26 cellular contexts compared by ENCODE assay signal in genomic region chrX:86711531-86712180, GRCh38.
"Had no signal": no experiment of that assay in that cellular context is flagged by ENCODE, and none has a peak within 500 bp of the region (broad histone marks: within the 10 kb centered on the region; RNA-seq: fewer than 3 reads in every experiment).

No MANE protein-coding gene starts in this region.

- H3K4me1 ChIP-seq: body of pancreas, uterus had no signal

- H3K36me3 Mint-ChIP-seq: activated naive CD4-positive, alpha-beta T cell treated with anti-CD3 and anti-CD28 coated beads, Interleukin-2, amount 50 U/mL, for 72 hours; mesothelial cell of epicardium; naive B cell; stimulated activated effector memory CD8-positive, alpha-beta T cell treated with anti-CD3 and anti-CD28 coated beads, Interleukin-12 subunit alpha, Interleukin-12 subunit beta, amount 100 ng/mL, for 72 hours had no signal

- H3K27ac Mint-ChIP-seq: activated B cell treated with CpG ODN at 0.5 μM for 24 hours; activated CD8-positive, alpha-beta T cell treated with anti-CD3 and anti-CD28 coated beads, Interleukin-2, amount 10 ng/mL, durations not matched to agents 7 days and 5 days; activated naive CD4-positive, alpha-beta T cell treated with anti-CD3 and anti-CD28 coated beads, Interleukin-2, amount 50 U/mL, for 72 hours; activated T-cell treated with anti-CD3 and anti-CD28 coated beads, Interleukin-2, amount 50 U/mL, for 72 hours; mesothelial cell of epicardium; naive B cell; stimulated activated effector memory CD8-positive, alpha-beta T cell treated with anti-CD3 and anti-CD28 coated beads, Interleukin-12 subunit alpha, Interleukin-12 subunit beta, amount 100 ng/mL, for 72 hours; stimulated activated naive CD8-positive, alpha-beta T cell treated with anti-CD3 and anti-CD28 coated beads, Interleukin-15, Interleukin-2, amounts not matched to agents 100 ng/mL and 50 ng/mL, for 24 hours had no signal

- DNase-seq: activated B cell treated with CpG ODN at 0.5 μM for 24 hours; activated CD4-positive, alpha-beta T cell treated with anti-CD3 and anti-CD28 coated beads, Interleukin-2, amount 50 U/mL, for 1 hour; activated CD8-positive, alpha-beta T cell treated with anti-CD3 and anti-CD28 coated beads, Interleukin-2, amount 10 ng/mL, durations not matched to agents 7 days and 5 days; activated naive CD4-positive, alpha-beta T cell; activated T-cell treated with anti-CD3 and anti-CD28 coated beads for 4 hours; activated T-cell treated with anti-CD3 and anti-CD28 coated beads, Interleukin-2, amount 50 U/mL, for 72 hours; body of pancreas; dermis blood vessel endothelial cell; effector CD4-positive, alpha-beta T cell; islet precursor cell; left cardiac atrium; naive B cell; ovary; stimulated activated CD4-positive, alpha-beta T cell treated with anti-CD3 and anti-CD28 coated beads, Interleukin-12 subunit alpha, Interleukin-12 subunit beta, amount 100 ng/mL, for 4 hours; stimulated activated CD4-positive, alpha-beta T cell treated with anti-CD3 and anti-CD28 coated beads, Interleukin-4, amount 100 ng/mL, for 24 hours; trophoblast cell; uterus had no signal

- H3K27me3 ChIP-seq: body of pancreas, ovary, uterus had no signal

- H3K9me3 ChIP-seq: body of pancreas, ovary, thoracic aorta, uterus had no signal

- ATAC-seq: activated CD8-positive, alpha-beta T cell treated with anti-CD3 and anti-CD28 coated beads, Interleukin-2, amount 10 ng/mL, durations not matched to agents 7 days and 5 days; activated naive CD4-positive, alpha-beta T cell treated with anti-CD3 and anti-CD28 coated beads, Interleukin-2, amount 50 U/mL, for 72 hours; activated T-cell treated with anti-CD3 and anti-CD28 coated beads, Interleukin-2, amount 50 U/mL, for 72 hours; body of pancreas; left cardiac atrium; sciatic nerve; stimulated activated effector memory CD8-positive, alpha-beta T cell treated with anti-CD3 and anti-CD28 coated beads, Interleukin-12 subunit alpha, Interleukin-12 subunit beta, amount 100 ng/mL, for 72 hours had no signal

- H3K27me3 Mint-ChIP-seq: activated B cell treated with CpG ODN at 0.5 μM for 24 hours; naive B cell; progenitor cell of endocrine pancreas; stimulated activated naive CD8-positive, alpha-beta T cell treated with anti-CD3 and anti-CD28 coated beads, Interleukin-15, Interleukin-2, amounts not matched to agents 100 ng/mL and 50 ng/mL, for 24 hours had no signal

- H3K4me3 Mint-ChIP-seq: activated B cell treated with CpG ODN at 0.5 μM for 24 hours; activated CD8-positive, alpha-beta T cell treated with anti-CD3 and anti-CD28 coated beads, Interleukin-2, amount 10 ng/mL, durations not matched to agents 7 days and 5 days; activated T-cell treated with anti-CD3 and anti-CD28 coated beads, Interleukin-2, amount 50 U/mL, for 72 hours; mesothelial cell of epicardium; naive B cell; stimulated activated effector memory CD8-positive, alpha-beta T cell treated with anti-CD3 and anti-CD28 coated beads, Interleukin-12 subunit alpha, Interleukin-12 subunit beta, amount 100 ng/mL, for 72 hours; stimulated activated naive CD8-positive, alpha-beta T cell treated with anti-CD3 and anti-CD28 coated beads, Interleukin-15, Interleukin-2, amounts not matched to agents 100 ng/mL and 50 ng/mL, for 24 hours had no signal

- FAIRE-seq: frontal cortex had no signal

- H3K9me3 Mint-ChIP-seq: activated B cell treated with CpG ODN at 0.5 μM for 24 hours; mesothelial cell of epicardium; stimulated activated naive CD8-positive, alpha-beta T cell treated with anti-CD3 and anti-CD28 coated beads, Interleukin-15, Interleukin-2, amounts not matched to agents 100 ng/mL and 50 ng/mL, for 24 hours had no signal

- H3K27ac ChIP-seq: body of pancreas, ovary, skin epidermis, thoracic aorta, uterus had no signal

- H3K4me3 ChIP-seq: body of pancreas, ovary, skin epidermis, thoracic aorta, uterus had no signal

- H3K4me1 Mint-ChIP-seq: activated B cell treated with CpG ODN at 0.5 μM for 24 hours; mesothelial cell of epicardium; naive B cell; stimulated activated effector memory CD8-positive, alpha-beta T cell treated with anti-CD3 and anti-CD28 coated beads, Interleukin-12 subunit alpha, Interleukin-12 subunit beta, amount 100 ng/mL, for 72 hours had no signal
